Comparison of ENCODE assay signal across 12 cellular contexts in the genomic region with DNA sequence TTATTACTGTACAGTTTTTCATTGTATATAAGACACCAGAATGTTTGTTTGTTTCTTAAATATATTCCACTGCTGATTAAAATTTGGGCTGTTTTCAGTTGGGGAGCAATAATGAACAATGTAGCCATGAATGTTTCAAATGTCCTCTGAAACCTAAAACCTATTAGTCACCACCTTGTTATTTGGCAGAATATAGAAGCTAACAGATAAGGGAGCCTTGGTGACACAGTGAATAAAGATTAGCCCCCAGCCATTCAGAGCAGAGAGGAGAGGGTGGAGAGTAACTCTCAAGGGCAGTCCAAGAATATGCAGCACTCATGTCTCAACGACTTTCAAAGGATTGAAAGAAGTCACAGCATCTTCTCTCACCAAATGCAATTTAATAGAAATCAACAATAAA. TPM values are rescaled to one million over a fixed set of nuclear protein-coding genes. Genes with fewer than 3 reads are reported as not detected.
DNase-seq lines count a peak whose midpoint lies in the region; ATAC-seq, FAIRE-seq and TF ChIP-seq lines count a peak whose summit lies in the region.
"Had no signal": no experiment of that assay in that cellular context is flagged by ENCODE, and none has a peak within 500 bp of the region (broad histone marks: within the 10 kb centered on the region; RNA-seq: fewer than 3 reads in every experiment).

No MANE protein-coding gene starts in this region.

- intact Hi-C loops in K562 (cut with micrococcal nuclease): no loop called here
- intact Hi-C loops in lower lobe of right lung (cut with DNase I): no loop called here

- CTCF ChIA-PET in K562 (lab: Yijun Ruan, JAX; ENCODE audit: low intra/inter-chr PET ratio): no interaction called here
- CTCF ChIA-PET in HEK293T (lab: Yijun Ruan, JAX): no interaction called here

- DNase-seq in AG09319 (ENCODE audit: extremely low read depth, low read depth) (peak; percentile 20), M059J (ENCODE audit: low read depth) (peak; percentile 97), K562 (ENCODE audit: extremely low read depth in 1 of 4, low spot score in 3 of 4) (peak; percentile 10 to 83 (median 44)), lower lobe of right lung (no peak), SIG-M5 (lab: John Stamatoyannopoulos, UW) (no peak), HEK293T (ENCODE audit: extremely low spot score) (no peak), NCI-H446 treated with DMSO at 0.1 percent for 48 hours (lab: John Stamatoyannopoulos, UW) (no peak)
- DNase-seq: CD4-positive, alpha-beta memory T cell; NCI-H1105 treated with DMSO at 0.1 percent for 48 hours had no signal

- FAIRE-seq in K562 (lab: Jason Lieb, UNC): peak; percentile 93
- FAIRE-seq: frontal cortex had no signal

- POLR2A ChIA-PET in K562 (lab: Yijun Ruan, JAX): interaction anchor here (0.6 to 1.5 kb wide), 4 partner anchors 8 to 864 kb away, joined by 3 to 5 read pairs (median 4); no protein-coding TSS in a partner anchor
- POLR2A ChIA-PET in HEK293T (lab: Yijun Ruan, JAX): no interaction called here

- TF ChIP-seq RAD21 in K562 (CRISPR knock-in tag; conservative IDR thresholded peaks at IDR 0.05 in 1 of 2, IDR thresholded peaks at IDR 0.05 in 1 of 2): no peak

- H3K27me3 ChIP-seq in K562 (ENCODE audit: control insufficient read depth in 2 of 2, insufficient read depth in 2 of 2, low read length in 2 of 2): no peaks in the 10 kb centered on the region
- no peaks in the 10 kb centered on the region for H3K27me3 ChIP-seq in lower lobe of right lung (ENCODE audit: low read depth)

- H3K4me3 ChIP-seq in K562 (no peak overlapping the region), lower lobe of right lung (no peak overlapping the region)

- H3K9me3 ChIP-seq in K562 (replicated peaks; ENCODE audit: control insufficient read depth, insufficient read depth, low read depth, low read length) (no peaks in the 10 kb centered on the region), lower lobe of right lung (no peaks in the 10 kb centered on the region)

- in situ Hi-C loops in K562 (cut with MboI): no loop called here

- H3K4me1 ChIP-seq in K562 (replicated peaks in 1 of 2; ENCODE audit: control insufficient read depth in 2 of 2, insufficient read depth in 2 of 2, low read length in 2 of 2) (peaks cover 9 to 20% of the 10 kb centered on the region in 2 experiments; a peak in 4 of 5 replicates), lower lobe of right lung (no peaks in the 10 kb centered on the region)

- no peaks in the 10 kb centered on the region for H3K79me2 ChIP-seq in K562 (ENCODE audit: control insufficient read depth, insufficient read depth, low read length)

- peak; percentile 68; the same call in 1 of the 2 replicates for TF ChIP-seq EP300 in K562 (IDR thresholded peaks at IDR 0.05; ENCODE audit: low read length)

- H3K9me1 ChIP-seq in K562 (ENCODE audit: control insufficient read depth, insufficient read depth, low read length): no peaks in the 10 kb centered on the region

- ATAC-seq in K562 (peak; percentile 96), lower lobe of right lung (peak; percentile 75 to 91), HG03342 (IDR thresholded peaks at IDR 0.05; ENCODE audit: unreplicated experiment) (no peak)

- H3K9ac ChIP-seq in K562 (ENCODE audit: insufficient read depth in 1 of 2, low read depth in 2 of 2, low read length in 2 of 2): peak overlapping the region in 1 of 2 experiments; percentile 57; a peak in 2 of 4 replicates

- peak overlapping the region; percentile 66 for H3K27ac ChIP-seq in K562 (ENCODE audit: extremely low read depth, low read depth, low read length)
- H3K27ac ChIP-seq in lower lobe of right lung: no peak overlapping the region

- peak overlapping the region; percentile 55; the same call in 1 of the 2 replicates for H3K4me2 ChIP-seq in K562 (ENCODE audit: insufficient read depth, low read length)

- 0 out of 2 replicates have a peak, but pooled peaks have one; percentile 24 for TF ChIP-seq POLR2A in K562 (conservative IDR thresholded peaks at IDR 0.05)

- BruUV-seq in K562 (replicated peaks; lab: Mats Ljungman, UMichigan): no TSS peak

- 0% methylated on average over 1 of the region's 1 CpG for WGBS in K562 (ENCODE audit: insufficient coverage, low coverage, missing lambda C conversion rate)

- TF ChIP-seq CTCF in AG09319 (IDR thresholded peaks at IDR 0.05; ENCODE audit: low read depth, low read length) (no peak), K562 (IDR thresholded peaks at IDR 0.05 in 2 of 3, conservative IDR thresholded peaks at IDR 0.05 in 1 of 3; ENCODE audit: insufficient read depth in 2 of 3, low read depth in 1 of 3, low read length in 3 of 3) (no peak), lower lobe of right lung (IDR thresholded peaks at IDR 0.05) (no peak)

- no peaks in the 10 kb centered on the region for H3K36me3 ChIP-seq in K562 (ENCODE audit: control insufficient read depth, insufficient read depth, low read length)
- no peaks in the 10 kb centered on the region for H3K36me3 ChIP-seq in lower lobe of right lung

- H4K20me1 ChIP-seq in K562 (replicated peaks; ENCODE audit: control insufficient read depth, insufficient read depth, low read length): no peaks in the 10 kb centered on the region

- H2AFZ ChIP-seq in K562 (ENCODE audit: low read depth, low read length): peak overlapping the region; percentile 78

TF ChIP-seq in K562, 482 proteins besides CTCF, POLR2A, EP300 and RAD21 (continues in another document):
- TF ChIP-seq SMARCE1 (IDR thresholded peaks at IDR 0.05) (peak; percentile 74; the same call in 1 of the 2 replicates), JUND (IDR thresholded peaks at IDR 0.05; ENCODE audit: borderline replicate concordance, low read depth, low read length) (peak; percentile 92), JUND (tag; IDR thresholded peaks at IDR 0.05; ENCODE audit: borderline replicate concordance, low read depth, low read length) (peak; percentile 84; the same call in 1 of the 3 replicates), NFIC (IDR thresholded peaks at IDR 0.05) (peak; percentile 38; the same call in 1 of the 2 replicates), ARID1B (IDR thresholded peaks at IDR 0.05) (peak; percentile 85), ZNF780A (CRISPR knock-in tag; IDR thresholded peaks at IDR 0.05) (no peak), FOSL1 (tag; conservative IDR thresholded peaks at IDR 0.05) (peak; percentile 94), HMBOX1 (IDR thresholded peaks at IDR 0.05) (peak; percentile 47; the same call in 1 of the 2 replicates), RFX7 (CRISPR knock-in tag; IDR thresholded peaks at IDR 0.05) (no peak)

TF ChIP-seq in HEK293T, 16 proteins besides CTCF, POLR2A, EP300 and RAD21:
- TF ChIP-seq LEF1 (IDR thresholded peaks at IDR 0.05; ENCODE audit: borderline replicate concordance) (no peak), ZNF384 (IDR thresholded peaks at IDR 0.05) (no peak), FOXK2 (IDR thresholded peaks at IDR 0.05) (no peak), TARDBP (IDR thresholded peaks at IDR 0.05) (no peak), FOXM1 (IDR thresholded peaks at IDR 0.05; ENCODE audit: borderline replicate concordance) (no peak), SP1 (IDR thresholded peaks at IDR 0.05) (no peak), HDGF (IDR thresholded peaks at IDR 0.05; ENCODE audit: borderline replicate concordance) (no peak), BHLHE40 (IDR thresholded peaks at IDR 0.05; ENCODE audit: borderline replicate concordance) (no peak), L3MBTL2 (conservative IDR thresholded peaks at IDR 0.05) (no peak), ARNT (IDR thresholded peaks at IDR 0.05) (no peak), FOXA1 (IDR thresholded peaks at IDR 0.05) (no peak), SUZ12 (IDR thresholded peaks at IDR 0.05) (no peak), ELF4 (IDR thresholded peaks at IDR 0.05) (no peak)
- TF ChIP-seq, protein P1, sequence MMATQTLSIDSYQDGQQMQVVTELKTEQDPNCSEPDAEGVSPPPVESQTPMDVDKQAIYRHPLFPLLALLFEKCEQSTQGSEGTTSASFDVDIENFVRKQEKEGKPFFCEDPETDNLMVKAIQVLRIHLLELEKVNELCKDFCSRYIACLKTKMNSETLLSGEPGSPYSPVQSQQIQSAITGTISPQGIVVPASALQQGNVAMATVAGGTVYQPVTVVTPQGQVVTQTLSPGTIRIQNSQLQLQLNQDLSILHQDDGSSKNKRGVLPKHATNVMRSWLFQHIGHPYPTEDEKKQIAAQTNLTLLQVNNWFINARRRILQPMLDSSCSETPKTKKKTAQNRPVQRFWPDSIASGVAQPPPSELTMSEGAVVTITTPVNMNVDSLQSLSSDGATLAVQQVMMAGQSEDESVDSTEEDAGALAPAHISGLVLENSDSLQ (IDR thresholded peaks at IDR 0.05): no peak

RNA-seq across cellular contexts. Expression of gene ATP8B1, which starts 43.1 kb away (rescaled TPM):
- 39.5 and 68.5 TPM in 2 replicates for total RNA-seq in M059J (2014; rRNA removed; shearing (Covaris generic))
- 0.79 TPM in 1 of 2 replicates, not detected in the other for total RNA-seq in K562 (2011; cell fraction: chromatin; rRNA removed; ENCODE audit: low replicate concordance)
- total RNA-seq in K562 (2011; cell fraction: nucleolus; rRNA removed): under 0.01 and 0.13 TPM in 2 replicates
- total RNA-seq in K562 (2011; cell fraction: nucleoplasm; rRNA removed): 0.07 TPM in 1 of 2 replicates, not detected in the other
- total RNA-seq in K562 (2014; rRNA removed): 0.04 TPM in 1 of 2 replicates, not detected in the other
- total RNA-seq in K562 (2014; rRNA removed; fragmentation: Illumina TruSeq; extraction: Trizol): 0.04 and 0.22 TPM in 2 replicates
- total RNA-seq in K562 (2015; rRNA removed; fragmentation: Illumina TruSeq; extraction: Trizol): 0.04 TPM in 1 of 2 replicates, not detected in the other
- total RNA-seq in K562 (2021): 0.20 and 0.22 TPM in 2 replicates
- polyA plus RNA-seq in K562 (2011; rRNA removed): 0.01 and 0.07 TPM in 2 replicates
- polyA plus RNA-seq in K562 (2011; cell fraction: cytosol; rRNA removed): 0.01 and 0.55 TPM in 2 replicates
- 0.04 TPM in 1 of 2 replicates, not detected in the other for polyA plus RNA-seq in K562 (2011; cell fraction: nucleus; rRNA removed)
- polyA plus RNA-seq in K562 (2012): 0.08 TPM in 2 replicates
- 0.03 TPM in 1 of 2 replicates, not detected in the other for polyA plus RNA-seq in K562 (2014; fragmentation: Illumina TruSeq; extraction: Trizol)
- not detected for polyA plus RNA-seq in K562 (2014; fragmentation: Nextera tagmentation; extraction: Ambion mirVana)
- polyA plus RNA-seq in K562 (2014; rRNA removed): 0.01 TPM in 1 of 2 replicates, not detected in the other
- 0.14 and 0.24 TPM in 2 replicates for polyA minus RNA-seq in K562 (2011; rRNA and poly(A)+ RNA removed)
- not detected in 2 replicates for polyA minus RNA-seq in K562 (2011; cell fraction: cytosol; rRNA and poly(A)+ RNA removed)
- 0.22 TPM in 1 of 2 replicates, not detected in the other for polyA minus RNA-seq in K562 (2011; cell fraction: nucleus; rRNA and poly(A)+ RNA removed)
- 27.2 TPM for total RNA-seq in lower lobe of right lung
- total RNA-seq: CD4-positive, alpha-beta memory T cell had no signal
- polyA plus RNA-seq: neural cell had no signal

Comparison
In these comparisons a context has a peak if more than half of its experiments do, and no peak if none do; other contexts are left out.
1. DNase-seq: peak in AG09319 (single experiment), M059J (single experiment) and K562 (4 of 4); none in lower lobe of right lung (single experiment), SIG-M5 (single experiment), HEK293T (single experiment) and NCI-H446 treated with DMSO at 0.1 percent for 48 hours (single experiment).
2. RNA of gene ATP8B1, which starts 43.1 kb away (total RNA-seq): 39.5 to 68.5 TPM in M059J and 27.2 TPM in lower lobe of right lung (single experiment); under 0.01 to 0.79 TPM in K562; every median in the first group is over 10 times any median in the second.